ENCODE assay signal across 10 cellular contexts in genomic region chr15:78508272-78508671, GRCh38. TPM values are rescaled to one million over a fixed set of nuclear protein-coding genes. Genes with fewer than 3 reads are reported as not detected.
DNase-seq lines count a peak whose midpoint lies in the region; ATAC-seq and TF ChIP-seq lines count a peak whose summit lies in the region.
"Had no signal": no experiment of that assay in that cellular context is flagged by ENCODE, and none has a peak within 500 bp of the region (broad histone marks: within the 10 kb centered on the region; RNA-seq: fewer than 3 reads in every experiment).

No MANE protein-coding gene starts in this region.

- H2AK5ac ChIP-seq in H9 (ENCODE audit: insufficient read length, low read length), result no peak overlapping the region

- H2BK20ac ChIP-seq in H9 (ENCODE audit: low read depth, low read length, poor library complexity, severe bottlenecking), result no peak overlapping the region

- peak overlapping the region; percentile 95 for H3K4me2 ChIP-seq in H9 (ENCODE audit: insufficient read depth, insufficient read length, low read length)

- H2AFZ ChIP-seq in H9 (ENCODE audit: low read length), result no peak overlapping the region

- H3K4me3 Mint-ChIP-seq in H9, result peak overlapping the region; percentile 71 to 91

- H3K14ac ChIP-seq in H9 (ENCODE audit: insufficient read depth, low read length), result no peak overlapping the region

- H3K36me3 Mint-ChIP-seq in H9 (ENCODE audit: insufficient read depth in 1 of 3, low read depth in 3 of 3), result no peaks in the 10 kb centered on the region

- no peaks in the 10 kb centered on the region for H3K79me1 ChIP-seq in H9 (ENCODE audit: insufficient read depth, low read depth, low read length, poor library complexity, severe bottlenecking)

- no peak overlapping the region for H3K27ac Mint-ChIP-seq in H9

- H3T11ph ChIP-seq in H9 (ENCODE audit: low read length), result no peak overlapping the region

- H3K9me3 ChIP-seq in H9 (ENCODE audit: control insufficient read depth, low read depth, low read length), result no peaks in the 10 kb centered on the region

- H3K4ac ChIP-seq in H9 (ENCODE audit: low read depth, low read length), result no peak overlapping the region

- H3K4me1 ChIP-seq in H9 (ENCODE audit: insufficient read depth, low read length), result no peaks in the 10 kb centered on the region; the same call in 1 of the 2 replicates

- H3K23me2 ChIP-seq in H9 (ENCODE audit: insufficient read length, low read depth, low read length, poor library complexity, severe bottlenecking), result peaks cover 10% of the 10 kb centered on the region

- H3K27me3 ChIP-seq in H9 (ENCODE audit: insufficient read depth, low read length), result peaks cover 5% of the 10 kb centered on the region; the same call in 1 of the 2 replicates

- ATAC-seq in HG03442 (IDR thresholded peaks at IDR 0.05; ENCODE audit: unreplicated experiment), result no peak
- no peak for ATAC-seq in HG03378 (IDR thresholded peaks at IDR 0.05; ENCODE audit: unreplicated experiment)

- no peaks in the 10 kb centered on the region for H4K20me1 ChIP-seq in H9 (ENCODE audit: control insufficient read depth, insufficient read depth, insufficient read length)

- TF ChIP-seq CTCF in H9 (conservative IDR thresholded peaks at IDR 0.05) (no peak), VCaP (conservative IDR thresholded peaks at IDR 0.05) (no peak), fibroblast of villous mesenchyme (IDR thresholded peaks at IDR 0.05; ENCODE audit: insufficient read depth, low read depth, low read length) (no peak)

- no peak overlapping the region for H3K9ac ChIP-seq in H9 (ENCODE audit: extremely low read depth, insufficient read length, low read length)

- H3K79me2 ChIP-seq in H9 (ENCODE audit: insufficient read depth, low read length), result no peaks in the 10 kb centered on the region

- no peak overlapping the region for H4K91ac ChIP-seq in H9 (ENCODE audit: insufficient read length, low read depth, low read length)

- H3K18ac ChIP-seq in H9 (ENCODE audit: insufficient read length, low read depth, low read length), result no peak overlapping the region

- peaks cover 8 to 9% of the 10 kb centered on the region in 2 experiments for H3K4me1 Mint-ChIP-seq in H9

- no CpG with 5 or more reads among the region's 6 CpGs for WGBS in H9 (ENCODE audit: extremely low coverage, insufficient read length, low lambda C conversion rate)

- no peak overlapping the region for H3K56ac ChIP-seq in H9 (ENCODE audit: insufficient read length, low read depth, low read length)

- no peak overlapping the region for H2BK12ac ChIP-seq in H9 (ENCODE audit: insufficient read length, low read depth, low read length)

- peaks cover 0 to 5% of the 10 kb centered on the region in 2 experiments; a peak in 3 of 5 replicates for H3K9me3 Mint-ChIP-seq in H9

- no peak overlapping the region for H3K23ac ChIP-seq in H9 (ENCODE audit: insufficient read length, low read depth, low read length)

- no peak overlapping the region for H2BK120ac ChIP-seq in H9 (ENCODE audit: low read depth, low read length, poor library complexity, severe bottlenecking)

- H3K4me3 ChIP-seq in fibroblast of villous mesenchyme (ENCODE audit: low read depth, low read length) (peak overlapping the region; percentile 90), skeletal muscle cell (ENCODE audit: low read depth, low read length) (peak overlapping the region; percentile 81)

- DNase-seq in H9 (no peak), fibroblast of villous mesenchyme (ENCODE audit: low read depth) (no peak), skeletal muscle cell (ENCODE audit: low read depth) (no peak), activated gamma-delta T cell treated with Interleukin-2 at 50 U/mL for 16 hours (no peak), COLO668 (lab: John Stamatoyannopoulos, UW; ENCODE audit: unreplicated experiment) (no peak)
- DNase-seq: amygdala, NCI-H1436 had no signal

- H4K8ac ChIP-seq in H9 (replicated peaks; ENCODE audit: insufficient read length, low read depth, low read length), result no peak overlapping the region

- H3K27ac ChIP-seq in H9 (ENCODE audit: insufficient read length, low read depth, low read length) (no peak overlapping the region), VCaP (peak overlapping the region; percentile 72)

- no peak overlapping the region for H4K5ac ChIP-seq in H9 (ENCODE audit: insufficient read length, low read depth, low read length)

- H2BK5ac ChIP-seq in H9 (ENCODE audit: insufficient read length, low read length), result no peak overlapping the region

- H2BK15ac ChIP-seq in H9 (ENCODE audit: low read depth, low read length), result no peak overlapping the region

- H3K27me3 Mint-ChIP-seq in H9 (ENCODE audit: low read depth), result peaks cover 28% of the 10 kb centered on the region

RNA-seq across cellular contexts. Expression of gene HYKK, which starts 0.9 kb away (rescaled TPM):
- 2.4 and 3.1 TPM in 2 replicates for total RNA-seq in H9 (2021)
- total RNA-seq in fibroblast of villous mesenchyme, result 1.7 and 2.3 TPM in 2 replicates

RNA-seq across cellular contexts. Expression of gene PSMA4, which starts 32.0 kb away (rescaled TPM):
- total RNA-seq in H9 (2021) (333 and 335 TPM in 2 replicates), fibroblast of villous mesenchyme (215 and 291 TPM in 2 replicates)

RNA-seq across cellular contexts. Expression of gene CHRNA5, which starts 57.0 kb away (rescaled TPM):
- total RNA-seq in H9 (2021) (16.5 and 21.6 TPM in 2 replicates), fibroblast of villous mesenchyme (0.64 and 2.2 TPM in 2 replicates)
